In genomic region chr22:42964994-42965699, GRCh38 we compare ENCODE assay signal across 9 cellular contexts. TPM values are rescaled to one million over a fixed set of nuclear protein-coding genes. Genes with fewer than 3 reads are reported as not detected.
A peak's percentile ranks its signal among the peaks of the same experiment; 100 is the strongest.
DNase-seq lines count a peak whose midpoint lies in the region; ATAC-seq and TF ChIP-seq lines count a peak whose summit lies in the region.
"Had no signal": no experiment of that assay in that cellular context is flagged by ENCODE, and none has a peak within 500 bp of the region (broad histone marks: within the 10 kb centered on the region; RNA-seq: fewer than 3 reads in every experiment).

No MANE protein-coding gene starts in this region.

- H3K36me3 ChIP-seq in brain microvascular endothelial cell (replicated peaks) (no peaks in the 10 kb centered on the region), gastrocnemius medialis (no peaks in the 10 kb centered on the region)

- no peaks in the 10 kb centered on the region for H3K9me3 ChIP-seq in gastrocnemius medialis

- peak; percentile 92 for ATAC-seq in stimulated activated effector memory CD8-positive, alpha-beta T cell treated with anti-CD3 and anti-CD28 coated beads, Interleukin-12 subunit alpha, Interleukin-12 subunit beta, amount 100 ng/mL, for 72 hours
- no peak for ATAC-seq in gastrocnemius medialis
- ATAC-seq: left ventricle myocardium superior had no signal

- peaks cover 39 to 59% of the 10 kb centered on the region in 2 donors for H3K4me1 ChIP-seq in gastrocnemius medialis

- peak; percentile 58 for DNase-seq in activated naive CD4-positive, alpha-beta T cell treated with anti-CD3 and anti-CD28 coated beads for 36 hours
- DNase-seq in activated naive CD4-positive, alpha-beta T cell (lab: John Stamatoyannopoulos, UW) = no peak
- DNase-seq in NCI-H2171 (lab: John Stamatoyannopoulos, UW) (peak; percentile 29), brain microvascular endothelial cell (peak; percentile 29), head of caudate nucleus (no peak), occipital lobe (lab: John Stamatoyannopoulos, UW) (no peak), gastrocnemius medialis (no peak)
- peak in 1 of 2 donors; percentile 53 for DNase-seq in stimulated activated effector memory CD8-positive, alpha-beta T cell treated with anti-CD3 and anti-CD28 coated beads, Interleukin-12 subunit alpha, Interleukin-12 subunit beta, amount 100 ng/mL, for 72 hours (ENCODE audit: low spot score in 2 of 2)
- DNase-seq: left ventricle myocardium superior had no signal

- in situ Hi-C loops in brain microvascular endothelial cell (cut with HindIII; ENCODE audit: low pct_ligation_motif_present, low sequenced_read_pairs) (no loop called here), gastrocnemius medialis (cut with MboI; ENCODE audit: low sequenced_read_pairs in 4 of 4) (loop anchor here in 2 of 4 donors (5.0 to 25.0 kb wide), 2 partner anchors 93 to 103 kb away; partner anchors contain the start of gene ARFGAP3 (in 1 of the 2))

- H3K4me3 Mint-ChIP-seq in activated naive CD4-positive, alpha-beta T cell treated with anti-CD3 and anti-CD28 coated beads for 36 hours = no peak overlapping the region
- H3K4me3 Mint-ChIP-seq in stimulated activated effector memory CD8-positive, alpha-beta T cell treated with anti-CD3 and anti-CD28 coated beads, Interleukin-12 subunit alpha, Interleukin-12 subunit beta, amount 100 ng/mL, for 72 hours = peak overlapping the region; percentile 44

- intact Hi-C loops in activated naive CD4-positive, alpha-beta T cell treated with anti-CD3 and anti-CD28 coated beads for 36 hours (cut with micrococcal nuclease) = loop anchor here (2.0 to 10.0 kb wide), 2 partner anchors 36 to 100 kb away; no protein-coding TSS in a partner anchor
- intact Hi-C loops in head of caudate nucleus (cut with DNase I) (no loop called here), gastrocnemius medialis (cut with DNase I; ENCODE audit: low total_unique reads) (loop anchor here (5.0 kb wide), 1 partner anchor 53 kb away; no protein-coding TSS in a partner anchor)

- H3K4me3 ChIP-seq in brain microvascular endothelial cell (ENCODE audit: low read depth, low read length) (no peak overlapping the region), gastrocnemius medialis (no peak overlapping the region)

- H3K36me3 Mint-ChIP-seq in activated naive CD4-positive, alpha-beta T cell treated with anti-CD3 and anti-CD28 coated beads for 36 hours (ENCODE audit: low read depth) = peaks cover 5% of the 10 kb centered on the region
- peaks cover 15% of the 10 kb centered on the region for H3K36me3 Mint-ChIP-seq in stimulated activated effector memory CD8-positive, alpha-beta T cell treated with anti-CD3 and anti-CD28 coated beads, Interleukin-12 subunit alpha, Interleukin-12 subunit beta, amount 100 ng/mL, for 72 hours

- H3K4me1 Mint-ChIP-seq in activated naive CD4-positive, alpha-beta T cell treated with anti-CD3 and anti-CD28 coated beads for 36 hours (ENCODE audit: low read depth) = peaks cover 69% of the 10 kb centered on the region
- peaks cover 63% of the 10 kb centered on the region for H3K4me1 Mint-ChIP-seq in stimulated activated effector memory CD8-positive, alpha-beta T cell treated with anti-CD3 and anti-CD28 coated beads, Interleukin-12 subunit alpha, Interleukin-12 subunit beta, amount 100 ng/mL, for 72 hours

- H3K9me3 Mint-ChIP-seq in activated naive CD4-positive, alpha-beta T cell treated with anti-CD3 and anti-CD28 coated beads for 36 hours = no peaks in the 10 kb centered on the region
- H3K9me3 Mint-ChIP-seq in stimulated activated effector memory CD8-positive, alpha-beta T cell treated with anti-CD3 and anti-CD28 coated beads, Interleukin-12 subunit alpha, Interleukin-12 subunit beta, amount 100 ng/mL, for 72 hours = no peaks in the 10 kb centered on the region

- CTCF ChIA-PET in activated naive CD4-positive, alpha-beta T cell treated with anti-CD3 and anti-CD28 coated beads for 36 hours (lab: Charles Lee) = interaction anchor here (0.6 to 1.2 kb wide), 3 partner anchors 15 to 51 kb away, joined by 3 to 5 read pairs (median 3); no protein-coding TSS in a partner anchor

- H3K27ac ChIP-seq in brain microvascular endothelial cell = no peak overlapping the region
- H3K27ac ChIP-seq in gastrocnemius medialis = peak overlapping the region in 1 of 4 donors; percentile 16

- peak overlapping the region; percentile 15 for H3K27ac Mint-ChIP-seq in activated naive CD4-positive, alpha-beta T cell treated with anti-CD3 and anti-CD28 coated beads for 36 hours
- peak overlapping the region; percentile 84 for H3K27ac Mint-ChIP-seq in stimulated activated effector memory CD8-positive, alpha-beta T cell treated with anti-CD3 and anti-CD28 coated beads, Interleukin-12 subunit alpha, Interleukin-12 subunit beta, amount 100 ng/mL, for 72 hours

- TF ChIP-seq POLR2A in gastrocnemius medialis (IDR thresholded peaks at IDR 0.05) = no peak

- TF ChIP-seq CTCF in brain microvascular endothelial cell (IDR thresholded peaks at IDR 0.05; ENCODE audit: low read depth, low read length, missing control alignments) = no peak
- no peak for TF ChIP-seq CTCF in gastrocnemius medialis (IDR thresholded peaks at IDR 0.05 in 4 of 5, conservative IDR thresholded peaks at IDR 0.05 in 1 of 5)

- no peaks in the 10 kb centered on the region for H3K27me3 ChIP-seq in brain microvascular endothelial cell (replicated peaks)
- H3K27me3 ChIP-seq in gastrocnemius medialis = no peaks in the 10 kb centered on the region

- H3K27me3 Mint-ChIP-seq in activated naive CD4-positive, alpha-beta T cell treated with anti-CD3 and anti-CD28 coated beads for 36 hours (ENCODE audit: low read depth) = no peaks in the 10 kb centered on the region

RNA-seq across cellular contexts. Expression of gene PACSIN2, which starts 49.8 kb away (rescaled TPM):
- total RNA-seq in activated naive CD4-positive, alpha-beta T cell treated with anti-CD3 and anti-CD28 coated beads for 36 hours = 10 to 100 TPM; 31.2 to 32.9 TPM
- total RNA-seq in occipital lobe = 19.2 TPM
- total RNA-seq in gastrocnemius medialis = 10 to 100 TPM; 37.3 to 45.9 (median 39.8) TPM

Comparison
In these comparisons a context has a peak if more than half of its experiments do, and no peak if none do; other contexts are left out.
1. DNase-seq: peak in activated naive CD4-positive, alpha-beta T cell treated with anti-CD3 and anti-CD28 coated beads for 36 hours (single experiment), NCI-H2171 (single experiment) and brain microvascular endothelial cell (single experiment); none in activated naive CD4-positive, alpha-beta T cell (0 of 4), head of caudate nucleus (0 of 42), occipital lobe (single experiment) and gastrocnemius medialis (0 of 2).